Comparison of ENCODE assay signal across 19 cellular contexts in the genomic region with DNA sequence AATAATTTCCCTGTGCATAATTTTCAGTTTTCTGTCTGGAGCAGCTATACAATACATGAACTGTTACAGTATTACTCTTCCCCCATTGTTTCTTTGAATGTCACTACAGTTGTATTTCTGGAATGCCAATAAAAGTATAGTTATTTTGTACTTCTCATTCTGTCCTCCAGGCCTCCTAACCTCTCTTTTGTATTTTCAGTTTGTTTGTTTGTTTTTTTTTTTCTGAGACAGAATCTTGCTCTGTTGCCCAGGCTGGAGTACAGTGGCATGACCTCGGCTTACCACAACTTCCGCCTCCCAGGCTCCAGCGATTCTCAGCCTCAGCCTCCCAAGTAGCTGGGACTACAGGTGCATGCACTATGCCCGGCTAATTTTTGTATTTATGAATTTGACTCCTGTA.
"Had no signal": no experiment of that assay in that cellular context is flagged by ENCODE, and none has a peak within 500 bp of the region (broad histone marks: within the 10 kb centered on the region; RNA-seq: fewer than 3 reads in every experiment).

No MANE protein-coding gene starts in this region.

- H3K27me3 Mint-ChIP-seq: naive B cell had no signal

- H3K9me3 ChIP-seq: esophagus muscularis mucosa, gastrocnemius medialis, heart right ventricle, right atrium auricular region, sigmoid colon, suprapubic skin, thyroid gland, upper lobe of left lung, vagina had no signal

- H3K4me3 ChIP-seq: esophagus muscularis mucosa, gastrocnemius medialis, heart right ventricle, right atrium auricular region, sigmoid colon, skin epidermis, suprapubic skin, thyroid gland, upper lobe of left lung, vagina had no signal

- DNase-seq: effector memory CD8-positive, alpha-beta T cell; gastrocnemius medialis; heart right ventricle; hypothalamus; kidney glomerular epithelial cell; mesendoderm; naive B cell; sigmoid colon; stimulated activated naive CD8-positive, alpha-beta T cell treated with anti-CD3 and anti-CD28 coated beads, Interleukin-15, Interleukin-2, amounts not matched to agents 100 U/mL and 50 U/mL, for 24 hours; thyroid gland; upper lobe of left lung had no signal

- H3K9me3 Mint-ChIP-seq: dendritic cell treated with granulocyte-macrophage colony-stimulating factor and Interleukin-4, amounts not matched to agents 40 ng/mL and 50 ng/mL, for 4 days; effector memory CD8-positive, alpha-beta T cell; nephron had no signal

- ATAC-seq: effector memory CD8-positive, alpha-beta T cell; gastrocnemius medialis; heart right ventricle; stimulated activated naive CD8-positive, alpha-beta T cell treated with anti-CD3 and anti-CD28 coated beads, Interleukin-15, Interleukin-2, amounts not matched to agents 100 U/mL and 50 U/mL, for 24 hours had no signal

- H3K27me3 ChIP-seq: esophagus muscularis mucosa, gastrocnemius medialis, heart right ventricle, right atrium auricular region, sigmoid colon, suprapubic skin, thyroid gland, upper lobe of left lung, vagina had no signal

- H3K36me3 Mint-ChIP-seq: naive B cell had no signal

- H3K4me1 ChIP-seq: esophagus muscularis mucosa, gastrocnemius medialis, heart right ventricle, right atrium auricular region, sigmoid colon, suprapubic skin, thyroid gland, upper lobe of left lung, vagina had no signal

- H3K36me3 ChIP-seq: esophagus muscularis mucosa, gastrocnemius medialis, heart right ventricle, right atrium auricular region, sigmoid colon, suprapubic skin, thyroid gland, upper lobe of left lung, vagina had no signal

- H3K4me3 Mint-ChIP-seq: dendritic cell treated with granulocyte-macrophage colony-stimulating factor and Interleukin-4, amounts not matched to agents 40 ng/mL and 50 ng/mL, for 4 days; effector memory CD8-positive, alpha-beta T cell; nephron had no signal

- H3K27ac ChIP-seq: epithelial cell of prostate, esophagus muscularis mucosa, gastrocnemius medialis, heart right ventricle, right atrium auricular region, sigmoid colon, skin epidermis, suprapubic skin, thyroid gland, upper lobe of left lung, vagina had no signal

- H3K27ac Mint-ChIP-seq: dendritic cell treated with granulocyte-macrophage colony-stimulating factor and Interleukin-4, amounts not matched to agents 40 ng/mL and 50 ng/mL, for 4 days; effector memory CD8-positive, alpha-beta T cell; nephron had no signal

- H3K4me1 Mint-ChIP-seq: nephron had no signal
